26 cellular contexts compared by ENCODE assay signal in genomic region chr5:170498811-170499210, GRCh38. TPM values are rescaled to one million over a fixed set of nuclear protein-coding genes. Genes with fewer than 3 reads are reported as not detected.
"Had no signal": no experiment of that assay in that cellular context is flagged by ENCODE, and none has a peak within 500 bp of the region (broad histone marks: within the 10 kb centered on the region; RNA-seq: fewer than 3 reads in every experiment).

No MANE protein-coding gene starts in this region.

- H3K4me1 ChIP-seq: colonic mucosa, gastrocnemius medialis had no signal

- DNase-seq: colonic mucosa; cortex of kidney; effector CD8-positive, alpha-beta T cell; effector memory CD8-positive, alpha-beta T cell; endodermal cell; erythroblast; esophagus squamous epithelium; foreskin fibroblast; foreskin melanocyte; gastrocnemius medialis; glutamatergic neuron; head of caudate nucleus; heart right ventricle; hippocampal formation; left cardiac atrium; left lung; left ventricle myocardium superior; mammary epithelial cell; mesendoderm; midbrain; naive thymus-derived CD4-positive, alpha-beta T cell had no signal

- H3K36me3 ChIP-seq: colonic mucosa, esophagus squamous epithelium, gastrocnemius medialis, heart right ventricle, left lung had no signal

- H3K27ac ChIP-seq: colonic mucosa, epithelial cell of prostate, esophagus squamous epithelium, gastrocnemius medialis, heart right ventricle, left lung had no signal

- H3K4me3 ChIP-seq: colonic mucosa, esophagus squamous epithelium, gastrocnemius medialis, heart right ventricle, left lung, lung had no signal

- H3K27me3 ChIP-seq: colonic mucosa, gastrocnemius medialis had no signal

- ATAC-seq: effector memory CD8-positive, alpha-beta T cell; gastrocnemius medialis; heart right ventricle; left cardiac atrium; left lung; left ventricle myocardium superior; naive thymus-derived CD4-positive, alpha-beta T cell had no signal

- H3K9me3 ChIP-seq: colonic mucosa, gastrocnemius medialis had no signal

RNA-seq across cellular contexts. Expression of gene KCNIP1, which starts 5.0 kb away (rescaled TPM):
- total RNA-seq: endodermal cell; esophagus mucosa; esophagus squamous epithelium; gastrocnemius medialis; left cardiac atrium; lower leg skin; mammary epithelial cell; mononuclear cell; naive thymus-derived CD4-positive, alpha-beta T cell had no signal
